Comparison of ENCODE assay signal across 15 cellular contexts in the genomic region with DNA sequence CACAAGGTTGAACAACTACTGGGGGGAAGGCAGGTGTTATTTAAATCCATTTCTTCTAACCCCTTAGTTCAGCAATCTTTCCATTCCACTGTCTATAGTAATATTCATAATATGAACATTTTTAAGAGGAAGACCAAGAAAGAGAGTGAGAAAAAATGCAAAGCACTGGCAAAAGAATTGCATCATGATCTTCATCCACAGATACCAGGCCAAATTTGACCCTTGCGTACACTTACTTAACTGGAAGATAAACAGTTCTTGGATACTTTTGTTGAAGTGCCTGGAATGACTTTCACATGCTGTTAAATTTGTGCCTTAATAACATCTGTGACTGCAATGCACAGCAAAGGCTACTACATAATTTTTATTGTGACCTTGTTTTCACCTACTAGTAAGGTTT. TPM values are rescaled to one million over a fixed set of nuclear protein-coding genes. Genes with fewer than 3 reads are reported as not detected.
DNase-seq lines count a peak whose midpoint lies in the region; ATAC-seq and TF ChIP-seq lines count a peak whose summit lies in the region.
"Had no signal": no experiment of that assay in that cellular context is flagged by ENCODE, and none has a peak within 500 bp of the region (broad histone marks: within the 10 kb centered on the region; RNA-seq: fewer than 3 reads in every experiment).

No MANE protein-coding gene starts in this region.

- no peak for ATAC-seq in activated T-cell treated with anti-CD3 and anti-CD28 coated beads, Interleukin-2, amount 50 U/mL, for 4 hours
- no peak for ATAC-seq in activated B cell treated with CpG ODN at 0.5 μM for 24 hours (ENCODE audit: low read depth)
- ATAC-seq in GM18517 (IDR thresholded peaks at IDR 0.05; ENCODE audit: unreplicated experiment) = no peak
- ATAC-seq: activated CD4-positive, CD25-positive, alpha-beta regulatory T cell treated with anti-CD3 and anti-CD28 coated beads, Interleukin-2, amount 50 U/mL, for 24 hours had no signal

- peaks cover 17% of the 10 kb centered on the region for H3K4me1 ChIP-seq in hepatocyte (ENCODE audit: insufficient read depth)
- peaks cover 46% of the 10 kb centered on the region for H3K4me1 ChIP-seq in skeletal muscle satellite cell (ENCODE audit: control insufficient read depth, insufficient read depth, low read length)

- 83% methylated on average over 1 of the region's 1 CpG for WGBS in hepatocyte (ENCODE audit: low lambda C conversion rate, missing lambda C conversion rate)
- 95 to 97% methylated on average over 1 of the region's 1 CpG for WGBS in lower leg skin, 2 donors

- no peaks in the 10 kb centered on the region for H3K27me3 Mint-ChIP-seq in activated T-cell treated with anti-CD3 and anti-CD28 coated beads, Interleukin-2, amount 50 U/mL, for 4 hours (ENCODE audit: low read depth)
- H3K27me3 Mint-ChIP-seq in activated B cell treated with CpG ODN at 0.5 μM for 24 hours = peaks cover 3% of the 10 kb centered on the region

- no peak for TF ChIP-seq CTCF in activated B cell treated with CpG ODN at 0.5 μM for 24 hours (IDR thresholded peaks at IDR 0.05)
- no peak for TF ChIP-seq CTCF in hepatocyte (IDR thresholded peaks at IDR 0.05; ENCODE audit: poor library complexity)
- TF ChIP-seq CTCF in lower leg skin (IDR thresholded peaks at IDR 0.05) = no peak

- H3K4me3 Mint-ChIP-seq in activated T-cell treated with anti-CD3 and anti-CD28 coated beads, Interleukin-2, amount 50 U/mL, for 4 hours = peak overlapping the region; percentile 31
- peak overlapping the region; percentile 41 for H3K4me3 Mint-ChIP-seq in activated B cell treated with CpG ODN at 0.5 μM for 24 hours

- H3K4me2 ChIP-seq in hepatocyte = peak overlapping the region; percentile 93
- H3K4me2 ChIP-seq in skeletal muscle satellite cell (ENCODE audit: low read length) = peak overlapping the region; percentile 84

- no peaks in the 10 kb centered on the region for H3K9me3 Mint-ChIP-seq in activated T-cell treated with anti-CD3 and anti-CD28 coated beads, Interleukin-2, amount 50 U/mL, for 4 hours
- H3K9me3 Mint-ChIP-seq in activated B cell treated with CpG ODN at 0.5 μM for 24 hours = no peaks in the 10 kb centered on the region

- H3K79me2 ChIP-seq in hepatocyte = peaks cover 65% of the 10 kb centered on the region

- H2AFZ ChIP-seq in hepatocyte = no peak overlapping the region

- H3K9me2 ChIP-seq in hepatocyte (replicated peaks; ENCODE audit: insufficient read depth) = no peaks in the 10 kb centered on the region

- H4K20me1 ChIP-seq in hepatocyte (ENCODE audit: insufficient read depth, poor library complexity, severe bottlenecking) = no peaks in the 10 kb centered on the region

- H3K36me3 ChIP-seq in hepatocyte (replicated peaks; ENCODE audit: insufficient read depth, low read depth) (no peaks in the 10 kb centered on the region), skeletal muscle satellite cell (ENCODE audit: insufficient read depth, low read length) (peaks cover 3% of the 10 kb centered on the region)

- H3K36me3 Mint-ChIP-seq in activated T-cell treated with anti-CD3 and anti-CD28 coated beads, Interleukin-2, amount 50 U/mL, for 4 hours (ENCODE audit: insufficient read depth) = peaks cover 12% of the 10 kb centered on the region
- H3K36me3 Mint-ChIP-seq in activated B cell treated with CpG ODN at 0.5 μM for 24 hours (ENCODE audit: low read depth) = peaks cover 34% of the 10 kb centered on the region

- peaks cover 31% of the 10 kb centered on the region for H3K4me1 Mint-ChIP-seq in activated T-cell treated with anti-CD3 and anti-CD28 coated beads, Interleukin-2, amount 50 U/mL, for 4 hours (ENCODE audit: low read depth)
- peaks cover 24% of the 10 kb centered on the region for H3K4me1 Mint-ChIP-seq in activated B cell treated with CpG ODN at 0.5 μM for 24 hours

- H3K9ac ChIP-seq in skeletal muscle satellite cell (ENCODE audit: low read depth, low read length) = no peak overlapping the region

- TF ChIP-seq POLR2A in lower leg skin (IDR thresholded peaks at IDR 0.05) = no peak

- CTCF ChIA-PET in activated B cell treated with CpG ODN at 0.5 μM for 24 hours (lab: Charles Lee) = no interaction called here

- H3K27me3 ChIP-seq in hepatocyte (no peaks in the 10 kb centered on the region), skeletal muscle satellite cell (ENCODE audit: control insufficient read depth, insufficient read depth, low read length) (no peaks in the 10 kb centered on the region)

- no peak for DNase-seq in activated T-cell treated with anti-CD3 and anti-CD28 coated beads, Interleukin-2, amount 50 U/mL, for 4 hours
- DNase-seq in activated T-cell treated with anti-CD3 and anti-CD28 coated beads for 4 hours = no peak
- no peak for DNase-seq in activated B cell treated with CpG ODN at 0.5 μM for 24 hours
- DNase-seq in hepatocyte (ENCODE audit: low spot score) = no peak
- DNase-seq in lower leg skin (ENCODE audit: low spot score in 2 of 2) = no peak
- no peak for DNase-seq in Kasumi-1 (lab: John Stamatoyannopoulos, UW)
- DNase-seq: activated naive CD4-positive, alpha-beta T cell treated with Interleukin-2 at 50 U/mL for 16 hours; NCI-H1930; NCI-H82; SIG-M5 had no signal

- POLR2A ChIA-PET in activated B cell treated with CpG ODN at 0.5 μM for 24 hours (lab: Charles Lee) = no interaction called here

- H3K27ac Mint-ChIP-seq in activated B cell treated with CpG ODN at 0.5 μM for 24 hours = no peak overlapping the region

- H3K4me3 ChIP-seq in hepatocyte = no peak overlapping the region
- H3K4me3 ChIP-seq in skeletal muscle satellite cell (ENCODE audit: low read length) = no peak overlapping the region
- no peak overlapping the region for H3K4me3 ChIP-seq in lower leg skin (ENCODE audit: low read depth, poor library complexity, severe bottlenecking)

- H3K9me3 ChIP-seq in hepatocyte (ENCODE audit: low read depth) = no peaks in the 10 kb centered on the region
- H3K9me3 ChIP-seq in skeletal muscle satellite cell (replicated peaks; ENCODE audit: low read length) = no peaks in the 10 kb centered on the region

- intact Hi-C loops in activated B cell treated with CpG ODN at 0.5 μM for 24 hours (cut with micrococcal nuclease) = loop anchor here (5.0 kb wide), 3 partner anchors 124 to 1834 kb away; a partner anchor contains a TSS
- intact Hi-C loops in lower leg skin (cut with DNase I; ENCODE audit: low total_unique reads) = no loop called here

- H3K27ac ChIP-seq in hepatocyte = no peak overlapping the region
- H3K27ac ChIP-seq: coronary artery had no signal

RNA-seq across cellular contexts. Expression of a gene that starts 1.8 kb away (rescaled TPM):
- total RNA-seq in activated T-cell treated with anti-CD3 and anti-CD28 coated beads, Interleukin-2, amount 50 U/mL, for 4 hours = 10 to 100 TPM; 54.1 to 58.8 (median 55.7) TPM
- total RNA-seq in activated B cell treated with CpG ODN at 0.5 μM for 24 hours (38.2 and 38.4 TPM in 2 replicates), hepatocyte (84.1 and 86.1 TPM in 2 replicates), lower leg skin (10 to 100 TPM; 43.3 to 78.6 (median 59.7) TPM)
- polyA plus RNA-seq in hepatocyte = 97.6 and 98.0 TPM in 2 replicates
- total RNA-seq in skeletal muscle satellite cell (2012; rRNA removed) = 64.4 and 70.6 TPM in 2 replicates

RNA-seq across cellular contexts. Expression of a gene that starts 45.3 kb away (rescaled TPM):
- 1 to 10 TPM; 3.8 to 5.2 (median 4.0) TPM for total RNA-seq in activated T-cell treated with anti-CD3 and anti-CD28 coated beads, Interleukin-2, amount 50 U/mL, for 4 hours
- total RNA-seq in activated B cell treated with CpG ODN at 0.5 μM for 24 hours (0.22 and 0.49 TPM in 2 replicates), hepatocyte (7.2 and 8.3 TPM in 2 replicates), lower leg skin (10 to 100 TPM; 16.6 to 24.3 (median 18.4) TPM)
- polyA plus RNA-seq in hepatocyte = 6.7 and 7.9 TPM in 2 replicates
- total RNA-seq in skeletal muscle satellite cell (2012; rRNA removed) = 2.8 and 4.4 TPM in 2 replicates

RNA-seq across cellular contexts. Expression of a gene that starts 58.9 kb away (rescaled TPM):
- total RNA-seq in activated T-cell treated with anti-CD3 and anti-CD28 coated beads, Interleukin-2, amount 50 U/mL, for 4 hours = not detected
- total RNA-seq in activated B cell treated with CpG ODN at 0.5 μM for 24 hours (not detected in 2 replicates), hepatocyte (0.07 TPM in 1 of 2 replicates, not detected in the other), lower leg skin (1 to 10 TPM in 1 of 4 donors, under 1 TPM in 2, not detected in 1; 0.10 to 1.4 (median 0.38) TPM)
- 0.53 and 1.1 TPM in 2 replicates for polyA plus RNA-seq in hepatocyte
- not detected in 2 replicates for total RNA-seq in skeletal muscle satellite cell (2012; rRNA removed)
- total RNA-seq: myocyte had no signal
